ENCODE assay signal across 28 cellular contexts in the genomic region with DNA sequence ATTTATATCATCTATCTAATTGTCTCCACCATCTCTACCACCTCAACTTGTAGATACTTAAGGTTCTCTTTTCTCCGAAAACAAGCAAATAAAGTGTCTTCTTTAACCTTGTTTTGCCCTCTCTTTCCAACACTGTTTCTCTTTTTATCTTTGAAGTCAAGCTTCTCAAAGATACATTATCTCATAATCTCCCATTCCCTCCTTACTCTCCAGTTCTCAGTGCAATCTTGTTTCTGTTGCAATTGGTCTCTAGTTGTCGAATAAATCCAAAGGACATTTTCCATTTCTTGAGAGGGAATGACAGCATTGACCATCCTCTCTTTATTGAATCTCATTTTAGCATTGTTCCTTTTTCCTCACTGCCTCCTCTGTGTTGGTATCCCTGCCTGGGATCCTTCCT.
"Had no signal": no experiment of that assay in that cellular context is flagged by ENCODE, and none has a peak within 500 bp of the region (broad histone marks: within the 10 kb centered on the region; RNA-seq: fewer than 3 reads in every experiment).

No MANE protein-coding gene starts in this region.

- H3K4me3 Mint-ChIP-seq: dendritic cell treated with granulocyte-macrophage colony-stimulating factor and Interleukin-4, amounts not matched to agents 40 ng/mL and 50 ng/mL, for 4 days; effector memory CD8-positive, alpha-beta T cell had no signal

- H3K36me3 ChIP-seq: colonic mucosa, esophagus muscularis mucosa, esophagus squamous epithelium, gastrocnemius medialis, gastroesophageal sphincter, heart left ventricle, heart right ventricle had no signal

- H3K4me3 ChIP-seq: colonic mucosa, coronary artery, dorsolateral prefrontal cortex, esophagus muscularis mucosa, esophagus squamous epithelium, gastrocnemius medialis, gastroesophageal sphincter, heart left ventricle, heart right ventricle, hepatocyte had no signal

- H3K27me3 Mint-ChIP-seq: dendritic cell treated with granulocyte-macrophage colony-stimulating factor and Interleukin-4, amounts not matched to agents 40 ng/mL and 50 ng/mL, for 4 days; effector memory CD8-positive, alpha-beta T cell had no signal

- FAIRE-seq: colon, endometrium, endothelial cell of umbilical vein, frontal cortex had no signal

- DNase-seq: colonic mucosa; cortex of kidney; dermis blood vessel endothelial cell; dorsolateral prefrontal cortex; effector CD4-positive, alpha-beta T cell; effector CD8-positive, alpha-beta T cell; effector memory CD4-positive, alpha-beta T cell; effector memory CD8-positive, alpha-beta T cell; erythroblast; esophagus squamous epithelium; foreskin fibroblast; foreskin keratinocyte; foreskin melanocyte; gastrocnemius medialis; head of caudate nucleus; heart left ventricle; heart right ventricle had no signal

- H3K27ac ChIP-seq: colonic mucosa, coronary artery, dorsolateral prefrontal cortex, epithelial cell of prostate, esophagus muscularis mucosa, esophagus squamous epithelium, foreskin keratinocyte, gastrocnemius medialis, gastroesophageal sphincter, heart left ventricle, heart right ventricle, hepatocyte had no signal

- H2AFZ ChIP-seq: hepatocyte had no signal

- H3K27me3 ChIP-seq: colonic mucosa, dorsolateral prefrontal cortex, esophagus muscularis mucosa, foreskin keratinocyte, gastrocnemius medialis, gastroesophageal sphincter, heart left ventricle, heart right ventricle, hepatocyte had no signal

- H3K9me3 ChIP-seq: colonic mucosa, esophagus muscularis mucosa, esophagus squamous epithelium, gastrocnemius medialis, gastroesophageal sphincter, heart left ventricle had no signal

- H3K4me1 ChIP-seq: colonic mucosa, gastrocnemius medialis, heart left ventricle, heart right ventricle had no signal

- ATAC-seq: effector memory CD8-positive, alpha-beta T cell; esophagus mucosa; foreskin keratinocyte; gastrocnemius medialis; gastroesophageal sphincter; heart left ventricle; heart right ventricle had no signal

- H3K27ac Mint-ChIP-seq: dendritic cell treated with granulocyte-macrophage colony-stimulating factor and Interleukin-4, amounts not matched to agents 40 ng/mL and 50 ng/mL, for 4 days; effector memory CD8-positive, alpha-beta T cell had no signal

- H3K79me2 ChIP-seq: hepatocyte had no signal

- H3K4me2 ChIP-seq: hepatocyte had no signal
